In the genomic region with DNA sequence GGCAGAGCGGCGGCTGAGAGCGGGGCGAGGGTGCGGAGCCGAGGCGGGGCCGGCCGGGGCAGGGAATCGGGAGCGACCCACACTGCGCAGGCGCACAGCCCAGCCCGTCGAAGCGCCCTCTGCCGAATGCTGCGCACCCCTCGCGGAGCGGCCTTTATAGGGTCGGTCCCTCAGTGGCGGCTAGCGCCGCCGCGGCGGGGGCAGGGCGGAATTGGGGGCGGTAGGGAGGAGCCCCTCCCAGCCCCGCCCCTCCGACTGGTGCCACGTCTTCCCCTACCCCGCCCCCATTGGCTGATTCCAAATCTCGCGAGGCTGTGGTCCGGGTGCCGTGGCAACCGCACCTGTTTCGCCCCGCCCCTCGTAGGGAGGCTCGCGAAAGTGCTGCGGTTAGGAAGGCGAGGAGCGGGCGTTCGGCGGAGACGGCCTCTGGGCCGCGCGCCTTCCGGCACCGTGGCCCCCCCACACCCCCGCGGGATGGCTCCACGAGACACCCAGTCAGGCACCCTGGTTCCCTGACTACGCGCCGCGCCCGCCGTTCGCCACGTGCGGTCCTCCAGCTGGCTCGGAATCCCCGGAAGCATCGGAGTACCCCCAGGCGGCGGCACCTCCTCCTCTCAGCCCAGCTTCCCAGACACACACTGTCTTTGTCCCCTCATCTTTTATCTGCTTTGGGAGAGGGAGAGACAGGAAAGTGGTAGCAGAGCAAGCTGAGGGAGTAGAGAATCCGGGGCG, we compare ENCODE assay signal across 8 cellular contexts.
DNase-seq lines count a peak whose midpoint lies in the region; ATAC-seq and TF ChIP-seq lines count a peak whose summit lies in the region.

Gene EHD1 (minus strand): TSS at position 128 of the 732 bp plus-strand sequence. CDS start 157 bp downstream, outside the sequence.

- peaks cover 65% of the 10 kb centered on the region for H3K4me1 Mint-ChIP-seq in central memory CD8-positive, alpha-beta T cell

- TF ChIP-seq CTCF in AG10803 (conservative IDR thresholded peaks at IDR 0.05; ENCODE audit: low read length) = peak; percentile 58

- ATAC-seq in GM19025 (IDR thresholded peaks at IDR 0.05; ENCODE audit: low read depth, unreplicated experiment) (peak; percentile 68), HG03342 (IDR thresholded peaks at IDR 0.05; ENCODE audit: unreplicated experiment) (peak; percentile 70)
- ATAC-seq in central memory CD8-positive, alpha-beta T cell (replicated peaks; ENCODE audit: extremely low read depth, poor library complexity, severe bottlenecking) = peak; percentile 79

- DNase-seq in AG10803 (ENCODE audit: low read depth) (peak; percentile 95), NCI-H345 treated with DMSO at 0.1 percent for 48 hours (lab: John Stamatoyannopoulos, UW; ENCODE audit: unreplicated experiment) (peak; percentile 94), islet precursor cell (peak; percentile 99)
- DNase-seq in activated CD4-positive, CD25-positive, alpha-beta regulatory T cell treated with anti-CD3 and anti-CD28 coated beads, Interleukin-2, amount 50 U/mL, for 16 hours (ENCODE audit: low read depth, low spot score) = peak; percentile 99
- peak; percentile 98 to 100 for DNase-seq in central memory CD8-positive, alpha-beta T cell (ENCODE audit: low spot score in 2 of 2)
- peak; percentile 99 to 100 (median 100) for DNase-seq in stimulated activated CD4-positive, alpha-beta T cell treated with anti-CD3 and anti-CD28 coated beads, Interleukin-12 subunit alpha, Interleukin-12 subunit beta, amount 100 ng/mL, for 48 hours (ENCODE audit: low read depth in 2 of 3, low spot score in 1 of 3)

- H3K9me3 Mint-ChIP-seq in central memory CD8-positive, alpha-beta T cell = no peaks in the 10 kb centered on the region

- H3K4me3 Mint-ChIP-seq in central memory CD8-positive, alpha-beta T cell = peak within 1 kb of the TSS; percentile 96

- H3K27ac Mint-ChIP-seq in central memory CD8-positive, alpha-beta T cell (ENCODE audit: low read depth) = peak within 1 kb of the TSS; percentile 91

- H3K27me3 Mint-ChIP-seq in central memory CD8-positive, alpha-beta T cell = no peaks in the 10 kb centered on the region

- H3K36me3 Mint-ChIP-seq in central memory CD8-positive, alpha-beta T cell (ENCODE audit: insufficient read depth) = peaks cover 49% of the 10 kb centered on the region

- peak within 1 kb of the TSS; percentile 100 for H3K4me3 ChIP-seq in AG10803 (ENCODE audit: low read length)

Comparison
In these comparisons a context has a peak if more than half of its experiments do, and no peak if none do; other contexts are left out.
1. Peak in every context shown above with its lines: DNase-seq, ATAC-seq and H3K4me3 ChIP-seq.